17 cellular contexts compared by ENCODE assay signal in genomic region chr14:105468621-105469241, GRCh38. TPM values are rescaled to one million over a fixed set of nuclear protein-coding genes. Genes with fewer than 3 reads are reported as not detected.
DNase-seq lines count a peak whose midpoint lies in the region; ATAC-seq and TF ChIP-seq lines count a peak whose summit lies in the region.
"Had no signal": no experiment of that assay in that cellular context is flagged by ENCODE, and none has a peak within 500 bp of the region (broad histone marks: within the 10 kb centered on the region; RNA-seq: fewer than 3 reads in every experiment).

No MANE protein-coding gene starts in this region.

- H3K36me3 ChIP-seq in HEK293 (ENCODE audit: control insufficient read depth in 2 of 2, insufficient read depth in 1 of 2, low read length in 2 of 2) (peaks cover 0 to 60% of the 10 kb centered on the region in 2 experiments; a peak in 1 of 3 replicates), spleen (peaks cover 0 to 76% (median 46%) of the 10 kb centered on the region in 6 donors)
- H3K36me3 ChIP-seq in effector memory CD4-positive, alpha-beta T cell (ENCODE audit: control insufficient read depth, insufficient read depth, low read length): peaks cover 28% of the 10 kb centered on the region

- H3K4me1 ChIP-seq in HEK293 (ENCODE audit: control insufficient read depth, insufficient read depth, low read length): peaks cover 15% of the 10 kb centered on the region
- H3K4me1 ChIP-seq in spleen: peaks cover 5 to 58% (median 18%) of the 10 kb centered on the region in 6 donors
- peaks cover 5% of the 10 kb centered on the region for H3K4me1 ChIP-seq in effector memory CD4-positive, alpha-beta T cell (ENCODE audit: control insufficient read depth, insufficient read depth, low read length, poor library complexity, severe bottlenecking)

- TF ChIP-seq CTCF in HEK293 (tag by site-specific recombination; IDR thresholded peaks at IDR 0.05) (no peak), dorsolateral prefrontal cortex (IDR thresholded peaks at IDR 0.05 in 54 of 56, conservative IDR thresholded peaks at IDR 0.05 in 2 of 56; ENCODE audit: low read depth in 1 of 56, partially characterized antibody in 56 of 56) (no peak), glutamatergic neuron (IDR thresholded peaks at IDR 0.05; ENCODE audit: partially characterized antibody, unreplicated experiment) (no peak), spleen (IDR thresholded peaks at IDR 0.05 in 8 of 11, conservative IDR thresholded peaks at IDR 0.05 in 3 of 11) (no peak)

- ATAC-seq in HG03139 (IDR thresholded peaks at IDR 0.05; ENCODE audit: unreplicated experiment): no peak

- intact Hi-C loops in dorsolateral prefrontal cortex (cut with DNase I) (no loop called here), spleen (cut with DNase I; ENCODE audit: low total_unique reads) (no loop called here)

- H3K27ac ChIP-seq in HEK293 (ENCODE audit: extremely low read depth, low read depth, low read length) (no peak overlapping the region), dorsolateral prefrontal cortex (peak overlapping the region in 48 of 59 donors; percentile 6 to 89 (median 62)), layer of hippocampus (ENCODE audit: low read depth, low read length) (peak overlapping the region; percentile 30), spleen (no peak overlapping the region)
- no peak overlapping the region for H3K27ac ChIP-seq in effector memory CD4-positive, alpha-beta T cell (ENCODE audit: insufficient read depth, low read length, poor library complexity, severe bottlenecking)
- H3K27ac ChIP-seq: epithelial cell of prostate, parathyroid adenoma had no signal

- no peaks in the 10 kb centered on the region for H3K4me1 Mint-ChIP-seq in glutamatergic neuron (ENCODE audit: low read depth, unreplicated experiment)

- WGBS in spleen, 5 donors: 79 to 97% (median 91%) methylated on average over 9 to 19 of the region's 19 CpGs

- peaks cover 2% of the 10 kb centered on the region for H3K27me3 Mint-ChIP-seq in glutamatergic neuron (ENCODE audit: unreplicated experiment)

- DNase-seq in dorsolateral prefrontal cortex (peak in 1 of 10 donors; percentile 31), superior temporal gyrus (ENCODE audit: extremely low spot score) (peak; percentile 5), glutamatergic neuron (no peak), spleen (no peak)
- DNase-seq in effector memory CD4-positive, alpha-beta T cell: no peak
- DNase-seq: activated CD8-positive, alpha-beta memory T cell treated with anti-CD3 and anti-CD28 coated beads for 24 hours; Caco-2; Karpas-422; NCI-H1436; stimulated activated CD4-positive, alpha-beta T cell treated with anti-CD3 and anti-CD28 coated beads, Interleukin-12 subunit alpha, Interleukin-12 subunit beta, amount 100 ng/mL, for 4 hours; stimulated activated naive CD4-positive, alpha-beta T cell; SW 1271 had no signal

- H3K9me3 ChIP-seq in HEK293 (ENCODE audit: control insufficient read depth, insufficient read depth, low read depth, low read length) (no peaks in the 10 kb centered on the region), spleen (no peaks in the 10 kb centered on the region)
- no peaks in the 10 kb centered on the region for H3K9me3 ChIP-seq in effector memory CD4-positive, alpha-beta T cell (ENCODE audit: control insufficient read depth, low read length)
- H3K9me3 ChIP-seq: Caco-2 had no signal

- H3K9me3 Mint-ChIP-seq in glutamatergic neuron (ENCODE audit: unreplicated experiment): peaks cover 3% of the 10 kb centered on the region

- H3K4me3 ChIP-seq in HEK293 (ENCODE audit: low read depth, low read length): no peak overlapping the region
- no peak overlapping the region for H3K4me3 ChIP-seq in dorsolateral prefrontal cortex
- no peak overlapping the region for H3K4me3 ChIP-seq in spleen
- no peak overlapping the region for H3K4me3 ChIP-seq in effector memory CD4-positive, alpha-beta T cell (ENCODE audit: insufficient read depth, low read depth, low read length, poor library complexity, severe bottlenecking)

- H3K27ac Mint-ChIP-seq in glutamatergic neuron (ENCODE audit: unreplicated experiment): no peak overlapping the region

- H3K4me3 Mint-ChIP-seq in glutamatergic neuron (ENCODE audit: unreplicated experiment): no peak overlapping the region

- no peaks in the 10 kb centered on the region for H3K27me3 ChIP-seq in dorsolateral prefrontal cortex
- H3K27me3 ChIP-seq in layer of hippocampus (ENCODE audit: control insufficient read depth, insufficient read depth, low read length): no peaks in the 10 kb centered on the region
- peaks cover 0 to 12% (median 3%) of the 10 kb centered on the region in 7 donors for H3K27me3 ChIP-seq in spleen (replicated peaks in 1 of 7)
- H3K27me3 ChIP-seq in effector memory CD4-positive, alpha-beta T cell (replicated peaks; ENCODE audit: control insufficient read depth, insufficient read depth, low read length, poor library complexity, severe bottlenecking): no peaks in the 10 kb centered on the region

- no peak for TF ChIP-seq POLR2A in spleen (IDR thresholded peaks at IDR 0.05)

- CTCF ChIA-PET in HEK293 (lab: Yijun Ruan, JAX): interaction anchor here (0.6 to 5.7 kb wide), 3 partner anchors 13 to 82 kb away, joined by 5 to 31 read pairs (median 6); no protein-coding TSS in a partner anchor

- POLR2A ChIA-PET in HEK293 (lab: Yijun Ruan, JAX): interaction anchor here (0.5 to 0.9 kb wide), 2 partner anchors 21 to 23 kb away, joined by 3 to 10 read pairs; no protein-coding TSS in a partner anchor

- no peaks in the 10 kb centered on the region for H3K36me3 Mint-ChIP-seq in glutamatergic neuron (ENCODE audit: unreplicated experiment)

TF ChIP-seq in HEK293, 187 proteins besides CTCF, POLR2A, EP300 and RAD21 (continues in another document):
- TF ChIP-seq ZBTB26 (tag by site-specific recombination; optimal IDR thresholded peaks at IDR 0.05): no peak
- TF ChIP-seq ZNF214 (tag by site-specific recombination; IDR thresholded peaks at IDR 0.05; ENCODE audit: borderline replicate concordance): no peak
- TF ChIP-seq REST (tag by site-specific recombination; IDR thresholded peaks at IDR 0.05): no peak
- no peak for TF ChIP-seq ZNF549 (tag by site-specific recombination; IDR thresholded peaks at IDR 0.05)
- TF ChIP-seq ZFHX2 (tag by site-specific recombination; conservative IDR thresholded peaks at IDR 0.05): peak; percentile 69
- no peak for TF ChIP-seq ZNF837 (tag by site-specific recombination; IDR thresholded peaks at IDR 0.05)
- no peak for TF ChIP-seq OVOL3 (tag by site-specific recombination; IDR thresholded peaks at IDR 0.05)
- peak; percentile 53 for TF ChIP-seq ZIC2 (tag by site-specific recombination; IDR thresholded peaks at IDR 0.05)

RNA-seq across cellular contexts. Expression of gene CRIP2, which starts 5.9 kb away (rescaled TPM):
- 100 to 1,000 TPM in 116 of 120 experiments, 10 to 100 TPM in 4; 67.0 to 225 (median 142) TPM for total RNA-seq in dorsolateral prefrontal cortex
- 78.5 TPM for total RNA-seq in glutamatergic neuron (ENCODE audit: unreplicated experiment)
- total RNA-seq in spleen: 100 to 1,000 TPM in 4 of 7 donors, 10 to 100 TPM in 3; 68.6 to 138 (median 100) TPM
- 100 to 1,000 TPM in 2 of 3 donors, 10 to 100 TPM in 1; 97.7 to 181 (median 123) TPM for polyA plus RNA-seq in spleen

RNA-seq across cellular contexts. Expression of gene CRIP1, which starts 18.0 kb away (rescaled TPM):
- total RNA-seq in dorsolateral prefrontal cortex (10 to 100 TPM in 36 of 120 experiments, 1 to 10 TPM in 80, under 1 TPM in 1, not detected in 3; 0.64 to 75.6 (median 7.4) TPM), glutamatergic neuron (ENCODE audit: unreplicated experiment) (49.3 TPM), spleen (10 to 100 TPM; 20.5 to 82.8 (median 62.8) TPM)
- 100 to 1,000 TPM; 163 to 349 (median 192) TPM for polyA plus RNA-seq in spleen

RNA-seq across cellular contexts. Expression of gene TEDC1, which starts 22.3 kb away (rescaled TPM):
- 10 to 100 TPM in 118 of 120 experiments, 1 to 10 TPM in 2; 8.9 to 23.4 (median 15.6) TPM for total RNA-seq in dorsolateral prefrontal cortex
- 13.8 TPM for total RNA-seq in glutamatergic neuron (ENCODE audit: unreplicated experiment)
- 10 to 100 TPM in 4 of 7 donors, 1 to 10 TPM in 3; 5.3 to 17.7 (median 10.8) TPM for total RNA-seq in spleen
- 10 to 100 TPM; 18.4 to 31.5 (median 27.1) TPM for polyA plus RNA-seq in spleen

RNA-seq across cellular contexts. Expression of gene MTA1, which starts 49.1 kb away (rescaled TPM):
- 100 to 1,000 TPM in 85 of 120 experiments, 10 to 100 TPM in 35; 81.6 to 178 (median 109) TPM for total RNA-seq in dorsolateral prefrontal cortex
- 261 TPM for total RNA-seq in glutamatergic neuron (ENCODE audit: unreplicated experiment)
- total RNA-seq in spleen: 100 to 1,000 TPM in 3 of 7 donors, 10 to 100 TPM in 4; 63.7 to 128 (median 82.6) TPM
- polyA plus RNA-seq in spleen: 10 to 100 TPM; 33.0 to 83.1 (median 52.6) TPM

RNA-seq across cellular contexts. Expression of gene TMEM121, which starts 57.7 kb away (rescaled TPM):
- total RNA-seq in dorsolateral prefrontal cortex: 10 to 100 TPM; 11.9 to 30.7 (median 19.1) TPM
- 2.7 TPM for total RNA-seq in glutamatergic neuron (ENCODE audit: unreplicated experiment)
- total RNA-seq in spleen: 10 to 100 TPM in 1 of 7 donors, 1 to 10 TPM in 6; 3.4 to 10.4 (median 4.6) TPM
- polyA plus RNA-seq in spleen: 1 to 10 TPM; 3.3 to 6.0 (median 3.6) TPM
- total RNA-seq: Caco-2 had no signal

Comparison
In these comparisons a context has a peak if more than half of its experiments do, and no peak if none do; other contexts are left out.
1. H3K27ac ChIP-seq: peak in dorsolateral prefrontal cortex (48 of 59) and layer of hippocampus (single experiment); none in HEK293 (single experiment), spleen (0 of 8) and effector memory CD4-positive, alpha-beta T cell (single experiment).